ENCODE assay signal across 1 cellular context in the genomic region with DNA sequence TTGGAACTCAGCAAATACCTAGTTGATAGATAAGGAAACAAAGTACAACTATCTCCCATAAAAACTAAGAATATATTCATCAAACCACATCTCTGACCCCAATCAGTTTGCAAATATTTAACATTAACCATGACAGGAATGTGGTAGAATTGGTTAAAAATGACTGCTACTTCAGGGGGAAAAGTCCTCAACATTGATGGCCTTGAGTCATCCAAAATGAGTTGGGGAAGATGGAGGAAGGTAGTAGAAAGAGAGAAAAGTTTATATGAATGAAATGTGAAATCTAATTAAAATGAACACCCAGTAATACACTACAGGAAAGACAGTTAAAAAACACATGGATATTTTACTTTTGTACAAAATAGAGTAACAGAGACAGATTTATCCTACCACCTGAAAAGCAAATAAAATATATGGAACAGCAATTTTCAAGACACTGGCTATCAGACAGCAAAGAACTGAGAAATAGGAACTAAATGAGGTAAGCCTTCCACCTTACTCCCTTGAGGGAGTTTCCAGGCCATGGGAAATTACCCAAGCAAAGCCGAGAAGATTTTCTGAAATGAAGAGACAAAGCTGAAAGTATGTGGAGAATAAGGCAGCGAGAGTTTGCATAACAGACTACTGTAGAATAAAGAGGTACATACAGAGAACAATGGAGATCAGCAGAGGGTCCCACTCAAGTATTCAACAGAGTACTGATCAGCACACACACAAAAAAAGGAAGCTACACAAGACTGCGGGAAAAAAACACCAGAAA.
A peak's percentile ranks its signal among the peaks of the same experiment; 100 is the strongest.
TF ChIP-seq lines count a peak whose summit lies in the region.

No MANE protein-coding gene starts in this region.

TF ChIP-seq in GM12878, 131 proteins besides CTCF, POLR2A, EP300 and RAD21 (continued from another document):
- TF ChIP-seq PRDM15 (CRISPR knock-in tag; IDR thresholded peaks at IDR 0.05) (no peak), ATF7 (IDR thresholded peaks at IDR 0.05; ENCODE audit: low read depth) (peak; percentile 87), NFIC (IDR thresholded peaks at IDR 0.05; ENCODE audit: low read depth, low read length) (peak; percentile 51; the same call in 1 of the 2 replicates), RUNX3 (IDR thresholded peaks at IDR 0.05; ENCODE audit: low read length) (peak; percentile 25; the same call in 1 of the 2 replicates), ZNF592 (IDR thresholded peaks at IDR 0.05) (no peak), IKZF2 (IDR thresholded peaks at IDR 0.05) (peak; percentile 68 to 72; a peak in 3 of 4 replicates), NBN (IDR thresholded peaks at IDR 0.05) (0 out of 2 replicates have a peak, but pooled peaks have one; percentile 37), CBX5 (IDR thresholded peaks at IDR 0.05; ENCODE audit: low read depth) (0 out of 2 replicates have a peak, but pooled peaks have one; percentile 36), KLF5 (IDR thresholded peaks at IDR 0.05; ENCODE audit: partially characterized antibody) (no peak), SMARCA5 (IDR thresholded peaks at IDR 0.05) (0 out of 2 replicates have a peak, but pooled peaks have one; percentile 50), POU2F2 (IDR thresholded peaks at IDR 0.05; ENCODE audit: borderline replicate concordance, low read depth, low read length) (peak; percentile 48; the same call in 1 of the 3 replicates), HDAC2 (IDR thresholded peaks at IDR 0.05) (no peak), BHLHE40 (IDR thresholded peaks at IDR 0.05; ENCODE audit: borderline replicate concordance in 1 of 2, low read depth in 2 of 2, low read length in 1 of 2) (0 out of 4 replicates have a peak, but pooled peaks of 1 of the 2 experiments have one; percentile 10), SRF (IDR thresholded peaks at IDR 0.05; ENCODE audit: low read depth in 2 of 2, low read length in 2 of 2) (no peak), ETV6 (conservative IDR thresholded peaks at IDR 0.05 in 1 of 2, IDR thresholded peaks at IDR 0.05 in 1 of 2; ENCODE audit: borderline replicate concordance in 1 of 2, low read depth in 1 of 2) (peak in 1 of 2 experiments; percentile 21; a peak in 1 of 4 replicates), DPF2 (IDR thresholded peaks at IDR 0.05) (peak; percentile 61), RELA (IDR thresholded peaks at IDR 0.05; ENCODE audit: borderline replicate concordance, partially characterized antibody) (peak; percentile 91)
- TF ChIP-seq, protein P1, sequence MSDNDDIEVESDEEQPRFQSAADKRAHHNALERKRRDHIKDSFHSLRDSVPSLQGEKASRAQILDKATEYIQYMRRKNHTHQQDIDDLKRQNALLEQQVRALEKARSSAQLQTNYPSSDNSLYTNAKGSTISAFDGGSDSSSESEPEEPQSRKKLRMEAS (IDR thresholded peaks at IDR 0.05; ENCODE audit: low read depth, low read length) = no peak
- TF ChIP-seq, protein P2, sequence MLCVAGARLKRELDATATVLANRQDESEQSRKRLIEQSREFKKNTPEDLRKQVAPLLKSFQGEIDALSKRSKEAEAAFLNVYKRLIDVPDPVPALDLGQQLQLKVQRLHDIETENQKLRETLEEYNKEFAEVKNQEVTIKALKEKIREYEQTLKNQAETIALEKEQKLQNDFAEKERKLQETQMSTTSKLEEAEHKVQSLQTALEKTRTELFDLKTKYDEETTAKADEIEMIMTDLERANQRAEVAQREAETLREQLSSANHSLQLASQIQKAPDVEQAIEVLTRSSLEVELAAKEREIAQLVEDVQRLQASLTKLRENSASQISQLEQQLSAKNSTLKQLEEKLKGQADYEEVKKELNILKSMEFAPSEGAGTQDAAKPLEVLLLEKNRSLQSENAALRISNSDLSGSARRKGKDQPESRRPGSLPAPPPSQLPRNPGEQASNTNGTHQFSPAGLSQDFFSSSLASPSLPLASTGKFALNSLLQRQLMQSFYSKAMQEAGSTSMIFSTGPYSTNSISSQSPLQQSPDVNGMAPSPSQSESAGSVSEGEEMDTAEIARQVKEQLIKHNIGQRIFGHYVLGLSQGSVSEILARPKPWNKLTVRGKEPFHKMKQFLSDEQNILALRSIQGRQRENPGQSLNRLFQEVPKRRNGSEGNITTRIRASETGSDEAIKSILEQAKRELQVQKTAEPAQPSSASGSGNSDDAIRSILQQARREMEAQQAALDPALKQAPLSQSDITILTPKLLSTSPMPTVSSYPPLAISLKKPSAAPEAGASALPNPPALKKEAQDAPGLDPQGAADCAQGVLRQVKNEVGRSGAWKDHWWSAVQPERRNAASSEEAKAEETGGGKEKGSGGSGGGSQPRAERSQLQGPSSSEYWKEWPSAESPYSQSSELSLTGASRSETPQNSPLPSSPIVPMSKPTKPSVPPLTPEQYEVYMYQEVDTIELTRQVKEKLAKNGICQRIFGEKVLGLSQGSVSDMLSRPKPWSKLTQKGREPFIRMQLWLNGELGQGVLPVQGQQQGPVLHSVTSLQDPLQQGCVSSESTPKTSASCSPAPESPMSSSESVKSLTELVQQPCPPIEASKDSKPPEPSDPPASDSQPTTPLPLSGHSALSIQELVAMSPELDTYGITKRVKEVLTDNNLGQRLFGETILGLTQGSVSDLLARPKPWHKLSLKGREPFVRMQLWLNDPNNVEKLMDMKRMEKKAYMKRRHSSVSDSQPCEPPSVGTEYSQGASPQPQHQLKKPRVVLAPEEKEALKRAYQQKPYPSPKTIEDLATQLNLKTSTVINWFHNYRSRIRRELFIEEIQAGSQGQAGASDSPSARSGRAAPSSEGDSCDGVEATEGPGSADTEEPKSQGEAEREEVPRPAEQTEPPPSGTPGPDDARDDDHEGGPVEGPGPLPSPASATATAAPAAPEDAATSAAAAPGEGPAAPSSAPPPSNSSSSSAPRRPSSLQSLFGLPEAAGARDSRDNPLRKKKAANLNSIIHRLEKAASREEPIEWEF (IDR thresholded peaks at IDR 0.05; ENCODE audit: insufficient replicate concordance, low read depth, low read length) = no peak
TF ChIP-seq in GM12878: peak in this region for 17.
